In genomic region chr10:31000071-31000787, GRCh38 we compare ENCODE assay signal across 2 cellular contexts.
TF ChIP-seq lines count a peak whose summit lies in the region.

No MANE protein-coding gene starts in this region.

TF ChIP-seq in A549, 52 proteins besides CTCF, POLR2A, EP300 and RAD21:
- no peak for TF ChIP-seq BCL3 (IDR thresholded peaks at IDR 0.05)
- TF ChIP-seq HDAC2 (IDR thresholded peaks at IDR 0.05) = no peak
- TF ChIP-seq HOXB13 (CRISPR knock-in tag; IDR thresholded peaks at IDR 0.05; ENCODE audit: low read depth) = no peak
- no peak for TF ChIP-seq HMGXB4 (CRISPR knock-in tag; IDR thresholded peaks at IDR 0.05; ENCODE audit: borderline replicate concordance)
- TF ChIP-seq NPAS2 (CRISPR knock-in tag; IDR thresholded peaks at IDR 0.05; ENCODE audit: borderline replicate concordance) = no peak
- no peak for TF ChIP-seq RARB (CRISPR knock-in tag; IDR thresholded peaks at IDR 0.05)
- no peak for TF ChIP-seq KDM1A (IDR thresholded peaks at IDR 0.05; ENCODE audit: low read depth)
- TF ChIP-seq FOXS1 (CRISPR knock-in tag; IDR thresholded peaks at IDR 0.05) = no peak
- TF ChIP-seq SMC3 (IDR thresholded peaks at IDR 0.05) = no peak
- no peak for TF ChIP-seq RNF2 (IDR thresholded peaks at IDR 0.05; ENCODE audit: borderline replicate concordance, low read depth)
- TF ChIP-seq TFCP2L1 (CRISPR knock-in tag; IDR thresholded peaks at IDR 0.05) = no peak
- TF ChIP-seq CHD4 (IDR thresholded peaks at IDR 0.05; ENCODE audit: borderline replicate concordance) = no peak
- no peak for TF ChIP-seq TP53 (CRISPR knock-in tag; IDR thresholded peaks at IDR 0.05)
- TF ChIP-seq FOSL2 (IDR thresholded peaks at IDR 0.05) = no peak
- no peak for TF ChIP-seq FOSL2 (CRISPR knock-in tag; IDR thresholded peaks at IDR 0.05)
- no peak for TF ChIP-seq EHF (CRISPR knock-in tag; IDR thresholded peaks at IDR 0.05)
- no peak for TF ChIP-seq HEYL (CRISPR knock-in tag; IDR thresholded peaks at IDR 0.05)
- no peak for TF ChIP-seq CBX8 (IDR thresholded peaks at IDR 0.05)
- no peak for TF ChIP-seq ESRRA (IDR thresholded peaks at IDR 0.05; ENCODE audit: borderline replicate concordance, low read length)

TF ChIP-seq in endothelial cell of umbilical vein, 7 proteins besides CTCF, POLR2A, EP300 and RAD21 (continued from another document):
- TF ChIP-seq MAX (IDR thresholded peaks at IDR 0.05; ENCODE audit: insufficient read depth, insufficient read length) = no peak
- no peak for TF ChIP-seq GATA2 (IDR thresholded peaks at IDR 0.05; ENCODE audit: insufficient read depth, insufficient read length, low read depth, low read length)
- no peak for TF ChIP-seq POLR2AphosphoS5 (IDR thresholded peaks at IDR 0.05; ENCODE audit: insufficient read depth, low read depth, low read length)
- no peak for TF ChIP-seq FOS (IDR thresholded peaks at IDR 0.05; ENCODE audit: borderline replicate concordance, insufficient read depth, low read length)
- TF ChIP-seq MYC (IDR thresholded peaks at IDR 0.05; ENCODE audit: low read depth, low read length) = no peak
- no peak for TF ChIP-seq EZH2 (IDR thresholded peaks at IDR 0.05; ENCODE audit: borderline replicate concordance, low read depth, low read length, severe bottlenecking)
